12 cellular contexts compared by ENCODE assay signal in the genomic region with DNA sequence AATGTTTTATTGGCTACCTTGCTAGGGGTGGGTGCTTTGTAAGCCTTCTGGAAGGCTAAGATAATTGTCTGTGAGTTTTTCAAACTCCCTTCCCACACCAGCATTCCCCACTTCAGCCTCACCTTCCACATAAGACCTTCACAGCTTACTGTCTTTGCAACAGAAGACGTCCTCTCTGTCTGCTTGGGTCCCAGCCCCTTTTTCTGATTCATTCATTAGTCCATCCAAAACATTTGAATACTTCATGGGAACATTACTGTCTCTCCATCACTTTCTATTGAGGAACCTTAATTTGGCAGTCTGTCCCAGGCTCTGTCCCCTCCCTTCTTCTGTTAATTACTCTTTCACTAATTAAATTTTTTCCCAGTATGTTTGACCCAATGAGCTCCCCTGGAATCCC. TPM values are rescaled to one million over a fixed set of nuclear protein-coding genes. Genes with fewer than 3 reads are reported as not detected.
DNase-seq lines count a peak whose midpoint lies in the region; ATAC-seq, FAIRE-seq and TF ChIP-seq lines count a peak whose summit lies in the region.
"Had no signal": no experiment of that assay in that cellular context is flagged by ENCODE, and none has a peak within 500 bp of the region (broad histone marks: within the 10 kb centered on the region; RNA-seq: fewer than 3 reads in every experiment).

No MANE protein-coding gene starts in this region.

- H4K8ac ChIP-seq in H1 (ENCODE audit: extremely low read depth, insufficient read depth, low read length): no peak overlapping the region

- no peak for FAIRE-seq in H1 (lab: Jason Lieb, UNC)
- FAIRE-seq: kidney had no signal

- H3K4me1 ChIP-seq in PC-9 (replicated peaks; ENCODE audit: insufficient read depth) (peaks cover 27% of the 10 kb centered on the region), H1 (replicated peaks in 1 of 4; ENCODE audit: control insufficient read depth in 3 of 4, insufficient read depth in 4 of 4, low read length in 3 of 4) (peaks cover 3 to 26% (median 7%) of the 10 kb centered on the region in 4 experiments; a peak in 6 of 7 replicates), psoas muscle (peaks cover 26% of the 10 kb centered on the region), vagina (peaks cover 44% of the 10 kb centered on the region)

- H4K20me1 ChIP-seq in PC-9 (ENCODE audit: insufficient read depth) (no peaks in the 10 kb centered on the region; the same call in 1 of the 2 replicates), H1 (replicated peaks in 1 of 2; ENCODE audit: control insufficient read depth in 1 of 2, insufficient read depth in 2 of 2, low read length in 2 of 2) (peaks cover 3 to 6% of the 10 kb centered on the region in 2 experiments)

- no peak overlapping the region for H2BK120ac ChIP-seq in H1 (replicated peaks; ENCODE audit: low read depth, low read length)

- H3K4me3 Mint-ChIP-seq in T-helper 2 cell treated with Interferon-gamma antibody and Interleukin-4, amounts not matched to agents 5 μg/mL and 100 μg/mL, for 36 hours: peak overlapping the region; percentile 89

- H2BK20ac ChIP-seq in H1 (ENCODE audit: low read length): no peak overlapping the region

- POLR2A ChIA-PET in PC-9 (lab: Charles Lee; ENCODE audit: unreplicated experiment) (interaction anchor here (0.7 kb wide), 1 partner anchor 12 kb away, joined by 6 read pairs; no protein-coding TSS in a partner anchor), H1 (lab: Charles Lee; ENCODE audit: partially characterized antibody) (interaction anchor here (0.7 to 3.3 kb wide), 9 partner anchors 9 to 93 kb away, joined by 3 to 25 read pairs (median 4); a partner anchor contains a TSS)

- peak overlapping the region; percentile 68; the same call in 1 of the 2 replicates for H3K4me3 ChIP-seq in PC-9
- peak overlapping the region; percentile 79 to 96 (median 81); a peak in 6 of 8 replicates for H3K4me3 ChIP-seq in H1 (ENCODE audit: extremely low read depth in 1 of 4, insufficient read depth in 2 of 4, low read depth in 3 of 4, low read length in 4 of 4)
- peak overlapping the region; percentile 72 for H3K4me3 ChIP-seq in psoas muscle
- H3K4me3 ChIP-seq in vagina: no peak overlapping the region

- H3K36me3 ChIP-seq in PC-9 (ENCODE audit: low read depth): peaks cover 14% of the 10 kb centered on the region
- peaks cover 9 to 20% (median 14%) of the 10 kb centered on the region in 4 experiments for H3K36me3 ChIP-seq in H1 (ENCODE audit: control insufficient read depth in 2 of 4, insufficient read depth in 4 of 4, low read length in 3 of 4)
- peaks cover 9 to 38% of the 10 kb centered on the region in 2 donors for H3K36me3 ChIP-seq in psoas muscle (ENCODE audit: insufficient read depth in 1 of 2, low read depth in 1 of 2)
- H3K36me3 ChIP-seq in vagina: peaks cover 0 to 8% of the 10 kb centered on the region in 2 donors

- no peak overlapping the region for H2AK5ac ChIP-seq in H1 (ENCODE audit: low read depth, low read length)

- H3K9ac ChIP-seq in H1 (replicated peaks in 1 of 4; ENCODE audit: extremely low read depth in 1 of 4, low read depth in 3 of 4, low read length in 3 of 4): no peak overlapping the region

- H3K56ac ChIP-seq in H1 (replicated peaks; ENCODE audit: insufficient read length, low read depth, low read length): no peak overlapping the region

- H3K79me1 ChIP-seq in H1 (ENCODE audit: low read depth, low read length): peaks cover 15% of the 10 kb centered on the region; the same call in 1 of the 2 replicates

- peaks cover 34% of the 10 kb centered on the region for H3K36me3 Mint-ChIP-seq in T-helper 2 cell treated with Interferon-gamma antibody and Interleukin-4, amounts not matched to agents 5 μg/mL and 100 μg/mL, for 36 hours (ENCODE audit: low read depth)

- no peak overlapping the region for H3K14ac ChIP-seq in H1 (ENCODE audit: insufficient read length)

- H3K4ac ChIP-seq in H1 (replicated peaks; ENCODE audit: insufficient read length, low read depth, low read length): no peak overlapping the region

- no peak for DNase-seq in T-helper 2 cell treated with Interferon-gamma antibody and Interleukin-4, amounts not matched to agents 5 μg/mL and 100 μg/mL, for 36 hours (ENCODE audit: low spot score)
- no peak for DNase-seq in T-helper 2 cell
- DNase-seq in PC-9: no peak
- DNase-seq in H1 (ENCODE audit: low read depth in 1 of 2, low spot score in 2 of 2): no peak
- no peak for DNase-seq in psoas muscle
- DNase-seq in epidermal melanocyte (ENCODE audit: insufficient read length, low spot score): no peak
- no peak for DNase-seq in cerebellar cortex (ENCODE audit: low spot score)
- DNase-seq in vagina (ENCODE audit: extremely low spot score in 2 of 2): no peak
- DNase-seq: activated gamma-delta T cell, IMR-90, kidney had no signal

- TF ChIP-seq POLR2A in H1 (IDR thresholded peaks at IDR 0.05; ENCODE audit: control extremely low read depth in 1 of 2, low read depth in 2 of 2, low read length in 2 of 2): no peak
- no peak for TF ChIP-seq POLR2A in vagina (IDR thresholded peaks at IDR 0.05)

- ATAC-seq in psoas muscle: no peak

- H3K4me2 ChIP-seq in PC-9 (peak overlapping the region; percentile 93), H1 (ENCODE audit: insufficient read depth in 1 of 2, low read depth in 2 of 2, low read length in 2 of 2) (peak overlapping the region; percentile 99; a peak in 3 of 4 replicates)

- CTCF ChIA-PET in PC-9 (lab: Charles Lee) (no interaction called here), H1 (lab: Charles Lee; ENCODE audit: partially characterized antibody) (interaction anchor here (0.7 to 1.4 kb wide), 5 partner anchors 9 to 134 kb away, joined by 3 to 6 read pairs (median 3); a partner anchor contains a TSS)

- peaks cover 27% of the 10 kb centered on the region for H3K79me2 ChIP-seq in PC-9 (ENCODE audit: low read depth)
- H3K79me2 ChIP-seq in H1 (ENCODE audit: control insufficient read depth in 1 of 2, insufficient read depth in 2 of 2, low read length in 2 of 2): peaks cover 12 to 20% of the 10 kb centered on the region in 2 experiments

- no peak overlapping the region for H2BK12ac ChIP-seq in H1 (ENCODE audit: low read depth, low read length)

- H2BK15ac ChIP-seq in H1 (ENCODE audit: low read length): no peak overlapping the region

- TF ChIP-seq RAD21 in H1 (IDR thresholded peaks at IDR 0.05 in 1 of 2, conservative IDR thresholded peaks at IDR 0.05 in 1 of 2; ENCODE audit: low read depth in 2 of 2, low read length in 2 of 2): no peak

- H3K9me2 ChIP-seq in PC-9 (ENCODE audit: insufficient read depth): no peaks in the 10 kb centered on the region

- H3K27ac ChIP-seq in PC-9: no peak overlapping the region
- H3K27ac ChIP-seq in H1 (ENCODE audit: low read depth, low read length): no peak overlapping the region
- H3K27ac ChIP-seq in psoas muscle: no peak overlapping the region
- no peak overlapping the region for H3K27ac ChIP-seq in vagina

- WGBS in H1 (ENCODE audit: extremely low coverage in 1 of 2, insufficient coverage in 1 of 2, insufficient read length in 1 of 2, insufficient replicate concordance in 2 of 2, low coverage in 1 of 2, low lambda C conversion rate in 2 of 2, missing lambda C conversion rate in 1 of 2), 2 experiments: 18% methylated on average over 1 of the region's 1 CpG; no CpG with 5 or more reads in 1 of the 2 experiments
- WGBS in psoas muscle, 3 donors: 14 to 32% (median 22%) methylated on average over 1 of the region's 1 CpG

- H3K9me3 ChIP-seq in PC-9 (ENCODE audit: insufficient read depth, low read depth): no peaks in the 10 kb centered on the region
- H3K9me3 ChIP-seq in H1 (ENCODE audit: insufficient read depth in 2 of 2, low read depth in 1 of 2, low read length in 1 of 2): no peaks in the 10 kb centered on the region
- H3K9me3 ChIP-seq in psoas muscle: no peaks in the 10 kb centered on the region
- no peaks in the 10 kb centered on the region for H3K9me3 ChIP-seq in vagina
- H3K9me3 ChIP-seq: sigmoid colon had no signal

- H3K23me2 ChIP-seq in H1 (ENCODE audit: low read depth, low read length): peaks cover 18% of the 10 kb centered on the region

- H3F3A ChIP-seq in PC-9 (ENCODE audit: insufficient read depth, low read depth): peaks cover 19% of the 10 kb centered on the region; the same call in 1 of the 2 replicates

- H3K27me3 ChIP-seq in PC-9 (ENCODE audit: insufficient read depth, low read depth): no peaks in the 10 kb centered on the region
- peaks cover 8 to 33% (median 26%) of the 10 kb centered on the region in 4 experiments for H3K27me3 ChIP-seq in H1 (replicated peaks in 1 of 4; ENCODE audit: control insufficient read depth in 3 of 4, extremely low read depth in 1 of 4, insufficient read depth in 3 of 4, low read length in 3 of 4)
- peaks cover 0 to 4% (median 0%) of the 10 kb centered on the region in 3 donors for H3K27me3 ChIP-seq in psoas muscle (ENCODE audit: insufficient read depth in 3 of 3, low read length in 2 of 3)
- no peaks in the 10 kb centered on the region for H3K27me3 ChIP-seq in vagina
- H3K27me3 ChIP-seq: sigmoid colon had no signal

- peaks cover 47% of the 10 kb centered on the region for H3K4me1 Mint-ChIP-seq in T-helper 2 cell treated with Interferon-gamma antibody and Interleukin-4, amounts not matched to agents 5 μg/mL and 100 μg/mL, for 36 hours (ENCODE audit: low read depth)

- intact Hi-C loops in PC-9 (cut with micrococcal nuclease; ENCODE audit: unreplicated experiment): loop anchor here (2.0 kb wide), 2 partner anchors 19 to 231 kb away; a partner anchor contains a TSS
- intact Hi-C loops in psoas muscle (cut with DNase I): no loop called here
- intact Hi-C loops in vagina (cut with DNase I): no loop called here

- no peak overlapping the region for H4K91ac ChIP-seq in H1 (replicated peaks; ENCODE audit: insufficient read length, low read length)

- H2BK5ac ChIP-seq in H1 (ENCODE audit: low read depth, low read length): no peak overlapping the region

- no peak overlapping the region for H3K18ac ChIP-seq in H1 (ENCODE audit: extremely low read depth, low read length)

- H3K27me3 Mint-ChIP-seq in T-helper 2 cell treated with Interferon-gamma antibody and Interleukin-4, amounts not matched to agents 5 μg/mL and 100 μg/mL, for 36 hours (ENCODE audit: low read depth): peaks cover 3% of the 10 kb centered on the region

- TF ChIP-seq EP300 in H1 (IDR thresholded peaks at IDR 0.05; ENCODE audit: borderline replicate concordance in 1 of 2, low read depth in 2 of 2, low read length in 2 of 2): no peak

- BruUV-seq in PC-9 (replicated peaks; lab: Mats Ljungman, UMichigan): no TSS peak

- H3K9me3 Mint-ChIP-seq in T-helper 2 cell treated with Interferon-gamma antibody and Interleukin-4, amounts not matched to agents 5 μg/mL and 100 μg/mL, for 36 hours: no peaks in the 10 kb centered on the region

- no peak overlapping the region for H2AFZ ChIP-seq in PC-9
- no peak overlapping the region for H2AFZ ChIP-seq in H1 (ENCODE audit: low read length)

- H3K23ac ChIP-seq in H1 (ENCODE audit: insufficient read length): no peak overlapping the region

- H3K27ac Mint-ChIP-seq in T-helper 2 cell treated with Interferon-gamma antibody and Interleukin-4, amounts not matched to agents 5 μg/mL and 100 μg/mL, for 36 hours: peak overlapping the region; percentile 85

- no peak overlapping the region for H4K5ac ChIP-seq in H1 (ENCODE audit: insufficient read length, low read depth, low read length)

- TF ChIP-seq CTCF in PC-9 (conservative IDR thresholded peaks at IDR 0.05) (no peak), H1 (IDR thresholded peaks at IDR 0.05; ENCODE audit: control extremely low read depth in 1 of 3, insufficient read depth in 1 of 3, low read depth in 1 of 3, low read length in 3 of 3) (no peak), psoas muscle (IDR thresholded peaks at IDR 0.05) (no peak), vagina (IDR thresholded peaks at IDR 0.05) (no peak)

RNA-seq across cellular contexts. Expression of a gene that starts 1.0 kb away (rescaled TPM):
- total RNA-seq in PC-9 (2021): 18.9 and 21.2 TPM in 2 replicates
- total RNA-seq in H1 (2021; fragmentation: NEBNext Ultra II Directional; extraction: Animal tissue kit (Norgen Biotek cat#: 25700)): 6.1 and 6.4 TPM in 2 replicates
- polyA plus RNA-seq in H1 (2011; rRNA removed): 6.6 and 7.8 TPM in 2 replicates
- polyA plus RNA-seq in H1 (2011; cell fraction: cytosol; rRNA removed): 7.0 TPM
- 13.3 TPM for polyA plus RNA-seq in H1 (2011; cell fraction: nucleus; rRNA removed)
- polyA plus RNA-seq in H1 (2012, experiment 1 of 2): 4.7 to 8.7 TPM (median 8.1 TPM) in 4 replicates
- 8.9 TPM for polyA plus RNA-seq in H1 (2012, experiment 2 of 2)
- 4.9 TPM for polyA plus RNA-seq in H1 (2013, experiment 1 of 2)
- polyA plus RNA-seq in H1 (2013, experiment 2 of 2): 4.5 TPM
- polyA minus RNA-seq in H1 (2011; rRNA and poly(A)+ RNA removed): 5.9 and 6.2 TPM in 2 replicates
- polyA minus RNA-seq in H1 (2011; cell fraction: cytosol; rRNA and poly(A)+ RNA removed): 3.5 TPM
- polyA minus RNA-seq in H1 (2011; cell fraction: nucleus; rRNA and poly(A)+ RNA removed): 4.1 TPM
- total RNA-seq in psoas muscle: 1 to 10 TPM; 7.8 to 9.4 (median 8.8) TPM
- 1 to 10 TPM; 5.7 to 8.8 (median 7.2) TPM for polyA plus RNA-seq in psoas muscle
- 8.3 TPM for total RNA-seq in vagina

RNA-seq across cellular contexts. Expression of a gene that starts 1.8 kb away (rescaled TPM):
- 156 and 194 TPM in 2 replicates for total RNA-seq in PC-9 (2021)
- 174 and 180 TPM in 2 replicates for total RNA-seq in H1 (2021; fragmentation: NEBNext Ultra II Directional; extraction: Animal tissue kit (Norgen Biotek cat#: 25700))
- 311 and 368 TPM in 2 replicates for polyA plus RNA-seq in H1 (2011; rRNA removed)
- polyA plus RNA-seq in H1 (2011; cell fraction: cytosol; rRNA removed): 368 TPM
- polyA plus RNA-seq in H1 (2011; cell fraction: nucleus; rRNA removed): 288 TPM
- polyA plus RNA-seq in H1 (2012, experiment 1 of 2): 210 to 260 TPM (median 226 TPM) in 4 replicates
- polyA plus RNA-seq in H1 (2012, experiment 2 of 2): 272 TPM
- polyA plus RNA-seq in H1 (2013, experiment 1 of 2): 111 TPM
- polyA plus RNA-seq in H1 (2013, experiment 2 of 2): 105 TPM
- polyA minus RNA-seq in H1 (2011; rRNA and poly(A)+ RNA removed): 218 and 329 TPM in 2 replicates
- 110 TPM for polyA minus RNA-seq in H1 (2011; cell fraction: cytosol; rRNA and poly(A)+ RNA removed)
- polyA minus RNA-seq in H1 (2011; cell fraction: nucleus; rRNA and poly(A)+ RNA removed): 99.0 TPM
- total RNA-seq in psoas muscle: 10 to 100 TPM; 38.0 to 74.1 (median 53.6) TPM
- polyA plus RNA-seq in psoas muscle: 100 to 1,000 TPM in 1 of 3 donors, 10 to 100 TPM in 2; 52.8 to 105 (median 56.6) TPM
- 102 TPM for total RNA-seq in vagina

RNA-seq across cellular contexts. Expression of a gene that starts 9.1 kb away (rescaled TPM):
- 18.2 and 22.5 TPM in 2 replicates for total RNA-seq in PC-9 (2021)
- 15.2 and 15.8 TPM in 2 replicates for total RNA-seq in H1 (2021; fragmentation: NEBNext Ultra II Directional; extraction: Animal tissue kit (Norgen Biotek cat#: 25700))
- polyA plus RNA-seq in H1 (2011; rRNA removed): 23.3 and 31.4 TPM in 2 replicates
- polyA plus RNA-seq in H1 (2011; cell fraction: cytosol; rRNA removed): 22.7 TPM
- polyA plus RNA-seq in H1 (2011; cell fraction: nucleus; rRNA removed): 12.1 TPM
- 14.1 to 22.6 TPM (median 19.5 TPM) in 4 replicates for polyA plus RNA-seq in H1 (2012, experiment 1 of 2)
- polyA plus RNA-seq in H1 (2012, experiment 2 of 2): 20.3 TPM
- 15.8 TPM for polyA plus RNA-seq in H1 (2013, experiment 1 of 2)
- polyA plus RNA-seq in H1 (2013, experiment 2 of 2): 17.6 TPM
- 26.3 and 33.9 TPM in 2 replicates for polyA minus RNA-seq in H1 (2011; rRNA and poly(A)+ RNA removed)
- polyA minus RNA-seq in H1 (2011; cell fraction: cytosol; rRNA and poly(A)+ RNA removed): 11.2 TPM
- 15.2 TPM for polyA minus RNA-seq in H1 (2011; cell fraction: nucleus; rRNA and poly(A)+ RNA removed)
- 10 to 100 TPM; 14.6 to 21.0 (median 18.8) TPM for total RNA-seq in psoas muscle
- polyA plus RNA-seq in psoas muscle: 10 to 100 TPM; 16.8 to 31.2 (median 23.2) TPM
- 67.0 TPM for total RNA-seq in vagina

RNA-seq across cellular contexts. Expression of a gene that starts 12.9 kb away (rescaled TPM):
- total RNA-seq in PC-9 (2021) (1.6 and 1.8 TPM in 2 replicates), psoas muscle (under 1 TPM in 3 of 4 donors, not detected in 1; 0.42 to 0.54 (median 0.50) TPM), vagina (1.7 TPM)
- total RNA-seq in H1 (2021; fragmentation: NEBNext Ultra II Directional; extraction: Animal tissue kit (Norgen Biotek cat#: 25700)): 2.3 and 3.3 TPM in 2 replicates
- polyA plus RNA-seq in H1 (2011; rRNA removed) (2.6 and 2.9 TPM in 2 replicates), psoas muscle (under 1 TPM in 2 of 3 donors, not detected in 1; 0.06 to 0.10 TPM)
- 2.5 TPM for polyA plus RNA-seq in H1 (2011; cell fraction: cytosol; rRNA removed)
- polyA plus RNA-seq in H1 (2011; cell fraction: nucleus; rRNA removed): 6.3 TPM
- 1.9 to 2.5 TPM (median 2.3 TPM) in 4 replicates for polyA plus RNA-seq in H1 (2012, experiment 1 of 2)
- polyA plus RNA-seq in H1 (2012, experiment 2 of 2): 1.9 TPM
- polyA plus RNA-seq in H1 (2013, experiment 1 of 2): 1.4 TPM
- 1.2 TPM for polyA plus RNA-seq in H1 (2013, experiment 2 of 2)
- polyA minus RNA-seq in H1 (2011; rRNA and poly(A)+ RNA removed): 2.0 and 2.1 TPM in 2 replicates
- polyA minus RNA-seq in H1 (2011; cell fraction: cytosol; rRNA and poly(A)+ RNA removed): 4.8 TPM
- polyA minus RNA-seq in H1 (2011; cell fraction: nucleus; rRNA and poly(A)+ RNA removed): 4.4 TPM

RNA-seq across cellular contexts. Expression of a gene that starts 15.4 kb away (rescaled TPM):
- 0.40 and 0.50 TPM in 2 replicates for total RNA-seq in PC-9 (2021)
- 1.5 and 1.7 TPM in 2 replicates for total RNA-seq in H1 (2021; fragmentation: NEBNext Ultra II Directional; extraction: Animal tissue kit (Norgen Biotek cat#: 25700))
- polyA plus RNA-seq in H1 (2011; rRNA removed): 1.5 and 1.8 TPM in 2 replicates
- 1.4 TPM for polyA plus RNA-seq in H1 (2011; cell fraction: cytosol; rRNA removed)
- 6.8 TPM for polyA plus RNA-seq in H1 (2011; cell fraction: nucleus; rRNA removed)
- 1.7 to 2.6 TPM (median 2.1 TPM) in 4 replicates for polyA plus RNA-seq in H1 (2012, experiment 1 of 2)
- polyA plus RNA-seq in H1 (2012, experiment 2 of 2): 0.91 TPM
- polyA plus RNA-seq in H1 (2013, experiment 1 of 2): 1.0 TPM
- polyA plus RNA-seq in H1 (2013, experiment 2 of 2): 1.3 TPM
- polyA minus RNA-seq in H1 (2011; rRNA and poly(A)+ RNA removed): 0.63 and 0.98 TPM in 2 replicates
- 2.1 TPM for polyA minus RNA-seq in H1 (2011; cell fraction: cytosol; rRNA and poly(A)+ RNA removed)
- polyA minus RNA-seq in H1 (2011; cell fraction: nucleus; rRNA and poly(A)+ RNA removed): 2.8 TPM
- 1 to 10 TPM; 3.5 to 9.6 (median 5.8) TPM for total RNA-seq in psoas muscle
- polyA plus RNA-seq in psoas muscle: 1 to 10 TPM; 2.5 to 3.9 (median 2.9) TPM
- 1.5 TPM for total RNA-seq in vagina

Comparison
In these comparisons a context has a peak if more than half of its experiments do, and no peak if none do; other contexts are left out.
1. H3K4me3 ChIP-seq: peak in PC-9 (single experiment), H1 (4 of 4) and psoas muscle (single experiment); none in vagina (0 of 2).